Comparison of ENCODE assay signal across 15 cellular contexts in the genomic region with DNA sequence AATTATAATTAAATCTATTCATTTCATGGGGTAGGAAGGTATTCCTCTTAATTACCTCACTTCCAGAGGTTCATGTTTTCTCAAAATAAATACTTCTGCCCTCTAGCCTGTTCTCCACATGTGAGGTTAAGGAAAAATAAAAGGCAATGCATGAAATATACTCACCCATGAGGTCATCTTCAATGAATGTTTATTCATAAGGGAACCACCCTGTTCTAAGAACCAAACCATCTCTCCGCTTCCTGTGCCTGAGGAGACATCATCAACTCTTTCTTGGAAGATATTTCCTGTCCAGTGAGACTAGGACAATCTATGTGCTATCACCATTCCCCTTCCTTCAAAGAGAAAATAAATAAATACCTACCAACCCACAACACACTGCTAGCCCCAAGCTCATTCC.
DNase-seq lines count a peak whose midpoint lies in the region; ATAC-seq and TF ChIP-seq lines count a peak whose summit lies in the region.
"Had no signal": no experiment of that assay in that cellular context is flagged by ENCODE, and none has a peak within 500 bp of the region (broad histone marks: within the 10 kb centered on the region; RNA-seq: fewer than 3 reads in every experiment).

No MANE protein-coding gene starts in this region.

- no peaks in the 10 kb centered on the region for H3K9me3 ChIP-seq in prostate gland

- H3K4me1 ChIP-seq in prostate gland (replicated peaks) = no peaks in the 10 kb centered on the region

- H3K36me3 Mint-ChIP-seq in activated CD8-positive, alpha-beta T cell treated with anti-CD3 and anti-CD28 coated beads, Interleukin-2, amount 10 ng/mL, durations not matched to agents 7 days and 5 days (ENCODE audit: low read depth) = no peaks in the 10 kb centered on the region

- intact Hi-C loops in prostate gland (cut with DNase I) = no loop called here

- POLR2A ChIA-PET in activated CD8-positive, alpha-beta T cell treated with anti-CD3 and anti-CD28 coated beads, Interleukin-2, amount 10 ng/mL, durations not matched to agents 7 days and 5 days (lab: Charles Lee) = no interaction called here

- no peaks in the 10 kb centered on the region for H3K36me3 ChIP-seq in prostate gland

- 96% methylated on average over 1 of the region's 1 CpG for WGBS in prostate gland

- no peaks in the 10 kb centered on the region for H3K4me1 Mint-ChIP-seq in activated CD8-positive, alpha-beta T cell treated with anti-CD3 and anti-CD28 coated beads, Interleukin-2, amount 10 ng/mL, durations not matched to agents 7 days and 5 days (ENCODE audit: low read depth)
- H3K4me1 Mint-ChIP-seq: B cell had no signal

- DNase-seq in AG08396 (ENCODE audit: low spot score) (peak; percentile 11), ELR (ENCODE audit: low read depth) (peak; percentile 37), RPMI7951 (ENCODE audit: low read depth) (peak; percentile 21), epithelial cell of esophagus (ENCODE audit: low read depth) (peak; percentile 41), NCI-H1694 (lab: John Stamatoyannopoulos, UW) (no peak), activated gamma-delta T cell treated with Interleukin-2 at 50 U/mL for 16 hours (no peak), prostate gland (ENCODE audit: low spot score) (no peak)
- no peak for DNase-seq in activated CD8-positive, alpha-beta T cell treated with anti-CD3 and anti-CD28 coated beads, Interleukin-2, amount 10 ng/mL, durations not matched to agents 7 days and 5 days
- DNase-seq: ACHN; C1 segment of cervical spinal cord; CD4-positive, alpha-beta T cell; DMS79; GF-D8 had no signal

- no peaks in the 10 kb centered on the region for H3K27me3 ChIP-seq in prostate gland (replicated peaks; ENCODE audit: insufficient read depth)

- TF ChIP-seq POLR2A in prostate gland (IDR thresholded peaks at IDR 0.05) = no peak

- CTCF ChIA-PET in activated CD8-positive, alpha-beta T cell treated with anti-CD3 and anti-CD28 coated beads, Interleukin-2, amount 10 ng/mL, durations not matched to agents 7 days and 5 days (lab: Charles Lee) = no interaction called here

- no peak overlapping the region for H3K4me3 Mint-ChIP-seq in activated CD8-positive, alpha-beta T cell treated with anti-CD3 and anti-CD28 coated beads, Interleukin-2, amount 10 ng/mL, durations not matched to agents 7 days and 5 days
- H3K4me3 Mint-ChIP-seq: B cell; CD4-positive, alpha-beta T cell had no signal

- H3K27me3 Mint-ChIP-seq in activated CD8-positive, alpha-beta T cell treated with anti-CD3 and anti-CD28 coated beads, Interleukin-2, amount 10 ng/mL, durations not matched to agents 7 days and 5 days (ENCODE audit: low read depth) = no peaks in the 10 kb centered on the region
- H3K27me3 Mint-ChIP-seq: CD4-positive, alpha-beta T cell had no signal

- no peak overlapping the region for H3K27ac Mint-ChIP-seq in activated CD8-positive, alpha-beta T cell treated with anti-CD3 and anti-CD28 coated beads, Interleukin-2, amount 10 ng/mL, durations not matched to agents 7 days and 5 days
- H3K27ac Mint-ChIP-seq: B cell; CD4-positive, alpha-beta T cell had no signal

- H3K4me3 ChIP-seq in epithelial cell of esophagus (ENCODE audit: low read length) (no peak overlapping the region), prostate gland (no peak overlapping the region)

- ATAC-seq in activated CD8-positive, alpha-beta T cell treated with anti-CD3 and anti-CD28 coated beads, Interleukin-2, amount 10 ng/mL, durations not matched to agents 7 days and 5 days = no peak
- ATAC-seq: HCT116 had no signal

- no peaks in the 10 kb centered on the region for H3K9me3 Mint-ChIP-seq in activated CD8-positive, alpha-beta T cell treated with anti-CD3 and anti-CD28 coated beads, Interleukin-2, amount 10 ng/mL, durations not matched to agents 7 days and 5 days (ENCODE audit: insufficient read depth)
- H3K9me3 Mint-ChIP-seq: CD4-positive, alpha-beta T cell had no signal

- H3K27ac ChIP-seq in prostate gland = no peak overlapping the region

- TF ChIP-seq CTCF in epithelial cell of esophagus (IDR thresholded peaks at IDR 0.05; ENCODE audit: insufficient read depth, low read depth, low read length, missing control alignments) (no peak), prostate gland (IDR thresholded peaks at IDR 0.05) (no peak)

Comparison
In these comparisons a context has a peak if more than half of its experiments do, and no peak if none do; other contexts are left out.
1. DNase-seq: peak in AG08396 (single experiment), ELR (single experiment), RPMI7951 (single experiment) and epithelial cell of esophagus (single experiment); none in activated CD8-positive, alpha-beta T cell treated with anti-CD3 and anti-CD28 coated beads, Interleukin-2, amount 10 ng/mL, durations not matched to agents 7 days and 5 days (single experiment), NCI-H1694 (single experiment), activated gamma-delta T cell treated with Interleukin-2 at 50 U/mL for 16 hours (single experiment) and prostate gland (single experiment).